8 cellular contexts compared by ENCODE assay signal in genomic region chr1:247487057-247487456, GRCh38. TPM values are rescaled to one million over a fixed set of nuclear protein-coding genes. Genes with fewer than 3 reads are reported as not detected.
DNase-seq lines count a peak whose midpoint lies in the region; ATAC-seq and TF ChIP-seq lines count a peak whose summit lies in the region.

No MANE protein-coding gene starts in this region.

- peak; percentile 24 for DNase-seq in NCI-H510A treated with DMSO at 0.1 percent for 48 hours (lab: John Stamatoyannopoulos, UW)
- DNase-seq in NCI-H510A (lab: John Stamatoyannopoulos, UW) = no peak
- peak; percentile 4 for DNase-seq in T-helper 9 cell
- peak in 2 of 3 donors; percentile 12 to 14 for DNase-seq in effector memory CD4-positive, alpha-beta T cell
- DNase-seq in mucosa of descending colon = peak in 1 of 3 donors; percentile 38
- no peak for DNase-seq in COR-L47 (lab: John Stamatoyannopoulos, UW)

- TF ChIP-seq RAD21 in Ishikawa (IDR thresholded peaks at IDR 0.05; ENCODE audit: low read depth) = peak; percentile 47

- no peaks in the 10 kb centered on the region for H3K27me3 ChIP-seq in effector memory CD4-positive, alpha-beta T cell (replicated peaks; ENCODE audit: control insufficient read depth, insufficient read depth, low read length, poor library complexity, severe bottlenecking)

- H3K4me3 ChIP-seq in effector memory CD4-positive, alpha-beta T cell (ENCODE audit: insufficient read depth, low read depth, low read length, poor library complexity, severe bottlenecking) = no peak overlapping the region
- H3K4me3 ChIP-seq in mucosa of descending colon = no peak overlapping the region

- H3K4me1 ChIP-seq in effector memory CD4-positive, alpha-beta T cell (ENCODE audit: control insufficient read depth, insufficient read depth, low read length, poor library complexity, severe bottlenecking) = no peaks in the 10 kb centered on the region
- H3K4me1 ChIP-seq in mucosa of descending colon (ENCODE audit: low read depth) = no peaks in the 10 kb centered on the region

- H3K36me3 ChIP-seq in effector memory CD4-positive, alpha-beta T cell (ENCODE audit: control insufficient read depth, insufficient read depth, low read length) = no peaks in the 10 kb centered on the region
- no peaks in the 10 kb centered on the region for H3K36me3 ChIP-seq in mucosa of descending colon (ENCODE audit: low read depth)

- no peak for TF ChIP-seq EP300 in Ishikawa (IDR thresholded peaks at IDR 0.05; ENCODE audit: borderline replicate concordance)

- peak; percentile 10 for TF ChIP-seq CTCF in mucosa of descending colon (IDR thresholded peaks at IDR 0.05)

- intact Hi-C loops in mucosa of descending colon (cut with DNase I, micrococcal nuclease) = loop anchor here in 1 of 2 donors (5.0 kb wide), 1 partner anchor 95 kb away; no protein-coding TSS in a partner anchor

- no peak overlapping the region for H3K27ac ChIP-seq in effector memory CD4-positive, alpha-beta T cell (ENCODE audit: insufficient read depth, low read length, poor library complexity, severe bottlenecking)

- no peaks in the 10 kb centered on the region for H3K9me3 ChIP-seq in effector memory CD4-positive, alpha-beta T cell (ENCODE audit: control insufficient read depth, low read length)
- no peaks in the 10 kb centered on the region for H3K9me3 ChIP-seq in mucosa of descending colon

- peak; percentile 57 for ATAC-seq in GM19468 (IDR thresholded peaks at IDR 0.05; ENCODE audit: extremely low read depth, unreplicated experiment)
- peak; percentile 78 for ATAC-seq in mucosa of descending colon

TF ChIP-seq in Ishikawa, 13 proteins besides CTCF, POLR2A, EP300 and RAD21:
- TF ChIP-seq ZBTB7A (IDR thresholded peaks at IDR 0.05; ENCODE audit: low read depth) = no peak
- TF ChIP-seq, protein P1, sequence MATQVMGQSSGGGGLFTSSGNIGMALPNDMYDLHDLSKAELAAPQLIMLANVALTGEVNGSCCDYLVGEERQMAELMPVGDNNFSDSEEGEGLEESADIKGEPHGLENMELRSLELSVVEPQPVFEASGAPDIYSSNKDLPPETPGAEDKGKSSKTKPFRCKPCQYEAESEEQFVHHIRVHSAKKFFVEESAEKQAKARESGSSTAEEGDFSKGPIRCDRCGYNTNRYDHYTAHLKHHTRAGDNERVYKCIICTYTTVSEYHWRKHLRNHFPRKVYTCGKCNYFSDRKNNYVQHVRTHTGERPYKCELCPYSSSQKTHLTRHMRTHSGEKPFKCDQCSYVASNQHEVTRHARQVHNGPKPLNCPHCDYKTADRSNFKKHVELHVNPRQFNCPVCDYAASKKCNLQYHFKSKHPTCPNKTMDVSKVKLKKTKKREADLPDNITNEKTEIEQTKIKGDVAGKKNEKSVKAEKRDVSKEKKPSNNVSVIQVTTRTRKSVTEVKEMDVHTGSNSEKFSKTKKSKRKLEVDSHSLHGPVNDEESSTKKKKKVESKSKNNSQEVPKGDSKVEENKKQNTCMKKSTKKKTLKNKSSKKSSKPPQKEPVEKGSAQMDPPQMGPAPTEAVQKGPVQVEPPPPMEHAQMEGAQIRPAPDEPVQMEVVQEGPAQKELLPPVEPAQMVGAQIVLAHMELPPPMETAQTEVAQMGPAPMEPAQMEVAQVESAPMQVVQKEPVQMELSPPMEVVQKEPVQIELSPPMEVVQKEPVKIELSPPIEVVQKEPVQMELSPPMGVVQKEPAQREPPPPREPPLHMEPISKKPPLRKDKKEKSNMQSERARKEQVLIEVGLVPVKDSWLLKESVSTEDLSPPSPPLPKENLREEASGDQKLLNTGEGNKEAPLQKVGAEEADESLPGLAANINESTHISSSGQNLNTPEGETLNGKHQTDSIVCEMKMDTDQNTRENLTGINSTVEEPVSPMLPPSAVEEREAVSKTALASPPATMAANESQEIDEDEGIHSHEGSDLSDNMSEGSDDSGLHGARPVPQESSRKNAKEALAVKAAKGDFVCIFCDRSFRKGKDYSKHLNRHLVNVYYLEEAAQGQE (IDR thresholded peaks at IDR 0.05; ENCODE audit: low read depth) = no peak
- TF ChIP-seq, protein P2, sequence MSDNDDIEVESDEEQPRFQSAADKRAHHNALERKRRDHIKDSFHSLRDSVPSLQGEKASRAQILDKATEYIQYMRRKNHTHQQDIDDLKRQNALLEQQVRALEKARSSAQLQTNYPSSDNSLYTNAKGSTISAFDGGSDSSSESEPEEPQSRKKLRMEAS (IDR thresholded peaks at IDR 0.05) = no peak
- no peak for TF ChIP-seq TAF1 (IDR thresholded peaks at IDR 0.05; ENCODE audit: low read depth)
- TF ChIP-seq CEBPB (IDR thresholded peaks at IDR 0.05) = no peak
- TF ChIP-seq TEAD4 (IDR thresholded peaks at IDR 0.05) = no peak
- TF ChIP-seq USF1 (IDR thresholded peaks at IDR 0.05) = no peak
- no peak for TF ChIP-seq CREB1 (IDR thresholded peaks at IDR 0.05; ENCODE audit: low read depth)
- no peak for TF ChIP-seq FOXM1 (IDR thresholded peaks at IDR 0.05; ENCODE audit: borderline replicate concordance, low read depth)

RNA-seq across cellular contexts. Expression of gene OR2B11, which starts 29.2 kb away (rescaled TPM):
- total RNA-seq in mucosa of descending colon = not detected

RNA-seq across cellular contexts. Expression of gene OR2C3, which starts 49.2 kb away (rescaled TPM):
- total RNA-seq in mucosa of descending colon = not detected

Comparison
In these comparisons a context has a peak if more than half of its experiments do, and no peak if none do; other contexts are left out.
1. DNase-seq: peak in NCI-H510A treated with DMSO at 0.1 percent for 48 hours (single experiment), T-helper 9 cell (single experiment) and effector memory CD4-positive, alpha-beta T cell (2 of 3); none in NCI-H510A (single experiment) and COR-L47 (single experiment).